In the genomic region with DNA sequence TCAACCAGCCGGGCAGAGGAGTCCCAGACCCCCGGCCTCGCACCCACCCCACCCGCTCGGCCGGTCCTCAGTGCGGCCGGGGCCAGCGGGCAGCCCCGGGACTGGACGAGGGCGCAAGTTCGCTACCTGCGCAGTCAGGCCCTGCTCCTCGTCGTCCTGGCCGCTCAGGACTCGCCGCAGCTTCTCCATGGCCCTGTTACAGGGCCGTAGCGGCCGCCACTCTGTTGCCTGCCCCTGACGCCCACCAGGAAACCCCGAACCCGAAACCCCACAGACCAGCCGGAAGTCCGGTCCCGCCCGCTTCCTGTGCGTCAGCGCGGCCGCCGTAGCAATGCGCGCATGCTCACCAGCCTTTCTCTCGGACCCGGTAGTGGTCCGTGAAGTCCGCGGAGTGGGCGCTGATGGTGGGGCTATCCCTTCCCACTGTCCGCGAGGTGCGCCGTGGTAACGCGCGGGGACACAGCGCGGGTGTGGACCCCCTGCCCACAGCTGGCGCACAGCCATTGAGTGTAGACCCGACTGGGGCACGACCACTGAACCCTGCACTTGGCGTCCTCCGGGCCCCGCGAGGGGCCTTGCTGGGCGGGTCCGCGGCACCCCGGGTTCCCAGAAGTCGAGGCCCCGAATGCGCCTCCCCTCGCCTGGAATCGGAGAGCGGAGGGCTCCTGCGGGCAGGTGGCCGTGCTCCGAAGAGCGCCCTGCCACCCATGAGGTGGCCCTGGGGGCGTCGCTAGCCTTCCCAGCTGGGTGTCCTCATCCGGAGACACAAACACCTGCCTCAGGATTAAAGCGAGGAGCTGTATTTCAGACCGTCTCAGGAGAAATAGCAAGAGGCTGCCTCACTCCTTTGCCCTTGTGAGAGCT, we compare ENCODE assay signal across 1 cellular context.
A peak's percentile ranks its signal among the peaks of the same experiment; 100 is the strongest.
TF ChIP-seq lines count a peak whose summit lies in the region.

Gene SFT2D1 (minus strand): TSS at position 253 of the 864 bp plus-strand sequence. CDS start 64 bp downstream, at position 189.

TF ChIP-seq in HEK293, 187 proteins besides CTCF, POLR2A, EP300 and RAD21 (continued from another document and continues in another):
- peak; percentile 90 for TF ChIP-seq ZFHX2 (tag by site-specific recombination; conservative IDR thresholded peaks at IDR 0.05)
- TF ChIP-seq ZNF223 (tag by site-specific recombination; IDR thresholded peaks at IDR 0.05): no peak
- no peak for TF ChIP-seq ZNF341 (tag by site-specific recombination; IDR thresholded peaks at IDR 0.05; ENCODE audit: low read depth)
- TF ChIP-seq, protein P1, sequence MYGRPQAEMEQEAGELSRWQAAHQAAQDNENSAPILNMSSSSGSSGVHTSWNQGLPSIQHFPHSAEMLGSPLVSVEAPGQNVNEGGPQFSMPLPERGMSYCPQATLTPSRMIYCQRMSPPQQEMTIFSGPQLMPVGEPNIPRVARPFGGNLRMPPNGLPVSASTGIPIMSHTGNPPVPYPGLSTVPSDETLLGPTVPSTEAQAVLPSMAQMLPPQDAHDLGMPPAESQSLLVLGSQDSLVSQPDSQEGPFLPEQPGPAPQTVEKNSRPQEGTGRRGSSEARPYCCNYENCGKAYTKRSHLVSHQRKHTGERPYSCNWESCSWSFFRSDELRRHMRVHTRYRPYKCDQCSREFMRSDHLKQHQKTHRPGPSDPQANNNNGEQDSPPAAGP (tag by site-specific recombination; IDR thresholded peaks at IDR 0.05): 0 out of 2 replicates have a peak, but pooled peaks have one; percentile 38
- TF ChIP-seq, protein P2, sequence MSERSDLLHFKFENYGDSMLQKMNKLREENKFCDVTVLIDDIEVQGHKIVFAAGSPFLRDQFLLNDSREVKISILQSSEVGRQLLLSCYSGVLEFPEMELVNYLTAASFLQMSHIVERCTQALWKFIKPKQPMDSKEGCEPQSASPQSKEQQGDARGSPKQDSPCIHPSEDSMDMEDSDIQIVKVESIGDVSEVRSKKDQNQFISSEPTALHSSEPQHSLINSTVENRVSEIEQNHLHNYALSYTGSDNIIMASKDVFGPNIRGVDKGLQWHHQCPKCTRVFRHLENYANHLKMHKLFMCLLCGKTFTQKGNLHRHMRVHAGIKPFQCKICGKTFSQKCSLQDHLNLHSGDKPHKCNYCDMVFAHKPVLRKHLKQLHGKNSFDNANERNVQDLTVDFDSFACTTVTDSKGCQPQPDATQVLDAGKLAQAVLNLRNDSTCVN (tag by site-specific recombination; optimal IDR thresholded peaks at IDR 0.05): peak; percentile 57
- no peak for TF ChIP-seq ZNF544 (tag by site-specific recombination; IDR thresholded peaks at IDR 0.05)
- TF ChIP-seq ZEB2 (tag by site-specific recombination; IDR thresholded peaks at IDR 0.05): no peak
- TF ChIP-seq ZNF239 (tag by site-specific recombination; IDR thresholded peaks at IDR 0.05): no peak
- no peak; the same call in 1 of the 2 replicates for TF ChIP-seq ZBTB21 (tag by site-specific recombination; IDR thresholded peaks at IDR 0.05)
- no peak; the same call in 1 of the 2 replicates for TF ChIP-seq KLF16 (tag by site-specific recombination; IDR thresholded peaks at IDR 0.05)
- TF ChIP-seq ZBTB20 (tag by site-specific recombination; IDR thresholded peaks at IDR 0.05): peak; percentile 96
- TF ChIP-seq, protein P3, sequence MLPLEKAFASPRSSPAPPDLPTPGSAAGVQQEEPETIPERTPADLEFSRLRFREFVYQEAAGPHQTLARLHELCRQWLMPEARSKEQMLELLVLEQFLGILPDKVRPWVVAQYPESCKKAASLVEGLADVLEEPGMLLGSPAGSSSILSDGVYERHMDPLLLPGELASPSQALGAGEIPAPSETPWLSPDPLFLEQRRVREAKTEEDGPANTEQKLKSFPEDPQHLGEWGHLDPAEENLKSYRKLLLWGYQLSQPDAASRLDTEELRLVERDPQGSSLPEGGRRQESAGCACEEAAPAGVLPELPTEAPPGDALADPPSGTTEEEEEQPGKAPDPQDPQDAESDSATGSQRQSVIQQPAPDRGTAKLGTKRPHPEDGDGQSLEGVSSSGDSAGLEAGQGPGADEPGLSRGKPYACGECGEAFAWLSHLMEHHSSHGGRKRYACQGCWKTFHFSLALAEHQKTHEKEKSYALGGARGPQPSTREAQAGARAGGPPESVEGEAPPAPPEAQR (tag by site-specific recombination; IDR thresholded peaks at IDR 0.05): no peak
- no peak for TF ChIP-seq ZNF391 (tag by site-specific recombination; IDR thresholded peaks at IDR 0.05; ENCODE audit: borderline replicate concordance, low read depth)
- TF ChIP-seq ZBTB7A (tag by site-specific recombination; IDR thresholded peaks at IDR 0.05; ENCODE audit: low read depth): no peak; the same call in 1 of the 2 replicates
- TF ChIP-seq ELK4 (IDR thresholded peaks at IDR 0.05; ENCODE audit: borderline replicate concordance, low read depth, low read length): peak; percentile 95
- no peak for TF ChIP-seq MZF1 (tag by site-specific recombination; IDR thresholded peaks at IDR 0.05; ENCODE audit: borderline replicate concordance)
- no peak for TF ChIP-seq REPIN1 (tag by site-specific recombination; IDR thresholded peaks at IDR 0.05; ENCODE audit: low read depth)
- TF ChIP-seq ZIC2 (tag by site-specific recombination; IDR thresholded peaks at IDR 0.05): peak; percentile 30; the same call in 1 of the 2 replicates
- TF ChIP-seq ZNF777 (tag by site-specific recombination; IDR thresholded peaks at IDR 0.05; ENCODE audit: borderline replicate concordance): 0 out of 2 replicates have a peak, but pooled peaks have one; percentile 53
- no peak for TF ChIP-seq ZNF292 (tag by site-specific recombination; IDR thresholded peaks at IDR 0.05; ENCODE audit: borderline replicate concordance, low read depth)
- TF ChIP-seq ZNF114 (tag by site-specific recombination; IDR thresholded peaks at IDR 0.05): no peak
- peak; percentile 49; the same call in 1 of the 2 replicates for TF ChIP-seq KLF8 (tag by site-specific recombination; IDR thresholded peaks at IDR 0.05)
- TF ChIP-seq ZNF600 (tag by site-specific recombination; IDR thresholded peaks at IDR 0.05): 0 out of 2 replicates have a peak, but pooled peaks have one; percentile 40
- TF ChIP-seq, protein P4, sequence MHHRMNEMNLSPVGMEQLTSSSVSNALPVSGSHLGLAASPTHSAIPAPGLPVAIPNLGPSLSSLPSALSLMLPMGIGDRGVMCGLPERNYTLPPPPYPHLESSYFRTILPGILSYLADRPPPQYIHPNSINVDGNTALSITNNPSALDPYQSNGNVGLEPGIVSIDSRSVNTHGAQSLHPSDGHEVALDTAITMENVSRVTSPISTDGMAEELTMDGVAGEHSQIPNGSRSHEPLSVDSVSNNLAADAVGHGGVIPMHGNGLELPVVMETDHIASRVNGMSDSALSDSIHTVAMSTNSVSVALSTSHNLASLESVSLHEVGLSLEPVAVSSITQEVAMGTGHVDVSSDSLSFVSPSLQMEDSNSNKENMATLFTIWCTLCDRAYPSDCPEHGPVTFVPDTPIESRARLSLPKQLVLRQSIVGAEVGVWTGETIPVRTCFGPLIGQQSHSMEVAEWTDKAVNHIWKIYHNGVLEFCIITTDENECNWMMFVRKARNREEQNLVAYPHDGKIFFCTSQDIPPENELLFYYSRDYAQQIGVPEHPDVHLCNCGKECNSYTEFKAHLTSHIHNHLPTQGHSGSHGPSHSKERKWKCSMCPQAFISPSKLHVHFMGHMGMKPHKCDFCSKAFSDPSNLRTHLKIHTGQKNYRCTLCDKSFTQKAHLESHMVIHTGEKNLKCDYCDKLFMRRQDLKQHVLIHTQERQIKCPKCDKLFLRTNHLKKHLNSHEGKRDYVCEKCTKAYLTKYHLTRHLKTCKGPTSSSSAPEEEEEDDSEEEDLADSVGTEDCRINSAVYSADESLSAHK (tag by site-specific recombination; IDR thresholded peaks at IDR 0.05): no peak
- TF ChIP-seq ZNF157 (tag by site-specific recombination; IDR thresholded peaks at IDR 0.05): no peak
- no peak for TF ChIP-seq GLI4 (tag by site-specific recombination; IDR thresholded peaks at IDR 0.05)
- TF ChIP-seq ZBTB17 (tag by site-specific recombination; IDR thresholded peaks at IDR 0.05): peak; percentile 42; the same call in 1 of the 2 replicates
- no peak for TF ChIP-seq ZNF621 (tag by site-specific recombination; IDR thresholded peaks at IDR 0.05)
- TF ChIP-seq, protein P5, sequence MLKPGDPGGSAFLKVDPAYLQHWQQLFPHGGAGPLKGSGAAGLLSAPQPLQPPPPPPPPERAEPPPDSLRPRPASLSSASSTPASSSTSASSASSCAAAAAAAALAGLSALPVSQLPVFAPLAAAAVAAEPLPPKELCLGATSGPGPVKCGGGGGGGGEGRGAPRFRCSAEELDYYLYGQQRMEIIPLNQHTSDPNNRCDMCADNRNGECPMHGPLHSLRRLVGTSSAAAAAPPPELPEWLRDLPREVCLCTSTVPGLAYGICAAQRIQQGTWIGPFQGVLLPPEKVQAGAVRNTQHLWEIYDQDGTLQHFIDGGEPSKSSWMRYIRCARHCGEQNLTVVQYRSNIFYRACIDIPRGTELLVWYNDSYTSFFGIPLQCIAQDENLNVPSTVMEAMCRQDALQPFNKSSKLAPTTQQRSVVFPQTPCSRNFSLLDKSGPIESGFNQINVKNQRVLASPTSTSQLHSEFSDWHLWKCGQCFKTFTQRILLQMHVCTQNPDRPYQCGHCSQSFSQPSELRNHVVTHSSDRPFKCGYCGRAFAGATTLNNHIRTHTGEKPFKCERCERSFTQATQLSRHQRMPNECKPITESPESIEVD (tag by site-specific recombination; IDR thresholded peaks at IDR 0.05): no peak
- no peak for TF ChIP-seq ZNF624 (tag by site-specific recombination; IDR thresholded peaks at IDR 0.05)
- no peak for TF ChIP-seq ZNF558 (tag by site-specific recombination; IDR thresholded peaks at IDR 0.05)
- TF ChIP-seq ZNF214 (tag by site-specific recombination; IDR thresholded peaks at IDR 0.05; ENCODE audit: borderline replicate concordance): no peak
- TF ChIP-seq HOXC10 (CRISPR knock-in tag; IDR thresholded peaks at IDR 0.05): no peak
- TF ChIP-seq YY1 (tag by site-specific recombination; IDR thresholded peaks at IDR 0.05): 0 out of 2 replicates have a peak, but pooled peaks have one; percentile 16
- no peak for TF ChIP-seq WT1 (tag by site-specific recombination; IDR thresholded peaks at IDR 0.05)
- TF ChIP-seq OVOL3 (tag by site-specific recombination; IDR thresholded peaks at IDR 0.05): 0 out of 2 replicates have a peak, but pooled peaks have one; percentile 1
- no peak for TF ChIP-seq ZBTB1 (tag by site-specific recombination; IDR thresholded peaks at IDR 0.05)
- TF ChIP-seq, protein P6, sequence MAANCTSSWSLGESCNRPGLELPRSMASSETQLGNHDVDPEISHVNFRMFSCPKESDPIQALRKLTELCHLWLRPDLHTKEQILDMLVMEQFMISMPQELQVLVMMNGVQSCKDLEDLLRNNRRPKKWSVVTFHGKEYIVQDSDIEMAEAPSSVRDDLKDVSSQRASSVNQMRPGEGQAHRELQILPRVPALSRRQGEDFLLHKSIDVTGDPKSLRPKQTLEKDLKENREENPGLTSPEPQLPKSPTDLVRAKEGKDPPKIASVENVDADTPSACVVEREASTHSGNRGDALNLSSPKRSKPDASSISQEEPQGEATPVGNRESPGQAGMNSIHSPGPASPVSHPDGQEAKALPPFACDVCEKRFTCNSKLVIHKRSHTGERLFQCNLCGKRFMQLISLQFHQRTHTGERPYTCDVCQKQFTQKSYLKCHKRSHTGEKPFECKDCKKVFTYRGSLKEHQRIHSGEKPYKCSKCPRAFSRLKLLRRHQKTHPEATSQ (tag by site-specific recombination; IDR thresholded peaks at IDR 0.05): no peak
- no peak for TF ChIP-seq ZNF510 (tag by site-specific recombination; IDR thresholded peaks at IDR 0.05; ENCODE audit: insufficient replicate concordance)
- TF ChIP-seq ZNF146 (tag by site-specific recombination; IDR thresholded peaks at IDR 0.05): no peak
- no peak for TF ChIP-seq FEZF1 (tag by site-specific recombination; IDR thresholded peaks at IDR 0.05)
- TF ChIP-seq ZNF596 (tag by site-specific recombination; IDR thresholded peaks at IDR 0.05): no peak
- TF ChIP-seq ZNF513 (tag by site-specific recombination; IDR thresholded peaks at IDR 0.05): no peak
- no peak for TF ChIP-seq ZNF10 (tag by site-specific recombination; IDR thresholded peaks at IDR 0.05)
- TF ChIP-seq ZNF23 (tag by site-specific recombination; IDR thresholded peaks at IDR 0.05; ENCODE audit: borderline replicate concordance): no peak
- TF ChIP-seq ZNF76 (tag by site-specific recombination; IDR thresholded peaks at IDR 0.05; ENCODE audit: borderline replicate concordance, low read depth): peak; percentile 56; the same call in 1 of the 2 replicates
- no peak for TF ChIP-seq ZNF169 (tag by site-specific recombination; IDR thresholded peaks at IDR 0.05)
- TF ChIP-seq, protein P7, sequence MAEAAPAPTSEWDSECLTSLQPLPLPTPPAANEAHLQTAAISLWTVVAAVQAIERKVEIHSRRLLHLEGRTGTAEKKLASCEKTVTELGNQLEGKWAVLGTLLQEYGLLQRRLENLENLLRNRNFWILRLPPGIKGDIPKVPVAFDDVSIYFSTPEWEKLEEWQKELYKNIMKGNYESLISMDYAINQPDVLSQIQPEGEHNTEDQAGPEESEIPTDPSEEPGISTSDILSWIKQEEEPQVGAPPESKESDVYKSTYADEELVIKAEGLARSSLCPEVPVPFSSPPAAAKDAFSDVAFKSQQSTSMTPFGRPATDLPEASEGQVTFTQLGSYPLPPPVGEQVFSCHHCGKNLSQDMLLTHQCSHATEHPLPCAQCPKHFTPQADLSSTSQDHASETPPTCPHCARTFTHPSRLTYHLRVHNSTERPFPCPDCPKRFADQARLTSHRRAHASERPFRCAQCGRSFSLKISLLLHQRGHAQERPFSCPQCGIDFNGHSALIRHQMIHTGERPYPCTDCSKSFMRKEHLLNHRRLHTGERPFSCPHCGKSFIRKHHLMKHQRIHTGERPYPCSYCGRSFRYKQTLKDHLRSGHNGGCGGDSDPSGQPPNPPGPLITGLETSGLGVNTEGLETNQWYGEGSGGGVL (tag by site-specific recombination; IDR thresholded peaks at IDR 0.05): no peak
- TF ChIP-seq ZNF2 (tag by site-specific recombination; IDR thresholded peaks at IDR 0.05): 0 out of 2 replicates have a peak, but pooled peaks have one; percentile 72
- peak; percentile 58 for TF ChIP-seq SP3 (tag by site-specific recombination; IDR thresholded peaks at IDR 0.05)
- no peak for TF ChIP-seq ZNF670 (tag by site-specific recombination; IDR thresholded peaks at IDR 0.05; ENCODE audit: low read depth)
- TF ChIP-seq ZNF501 (tag by site-specific recombination; IDR thresholded peaks at IDR 0.05): peak; percentile 96
